In genomic region chr10:17199351-17199804, GRCh38 we compare ENCODE assay signal across 8 cellular contexts. TPM values are rescaled to one million over a fixed set of nuclear protein-coding genes. Genes with fewer than 3 reads are reported as not detected.
A peak's percentile ranks its signal among the peaks of the same experiment; 100 is the strongest.
DNase-seq lines count a peak whose midpoint lies in the region; ATAC-seq and TF ChIP-seq lines count a peak whose summit lies in the region.

No MANE protein-coding gene starts in this region.

- H3K9me3 ChIP-seq in IMR-90 (ENCODE audit: control insufficient read depth, insufficient read depth, low read length) = no peaks in the 10 kb centered on the region

- peak overlapping the region; percentile 90 for H3K23ac ChIP-seq in IMR-90 (ENCODE audit: low read depth, low read length)

- peak overlapping the region; percentile 57 for H2AK9ac ChIP-seq in IMR-90 (replicated peaks; ENCODE audit: low read depth, low read length, poor library complexity)

- intact Hi-C loops in IMR-90 (cut with micrococcal nuclease) (no loop called here), lower leg skin (cut with DNase I; ENCODE audit: low total_unique reads) (no loop called here)

- H3K36me3 ChIP-seq in BJ (ENCODE audit: control insufficient read depth, insufficient read depth, low read length) (no peaks in the 10 kb centered on the region), IMR-90 (ENCODE audit: control insufficient read depth, insufficient read depth, low read length) (no peaks in the 10 kb centered on the region)

- peaks cover 21% of the 10 kb centered on the region for H3K36me3 Mint-ChIP-seq in central memory CD8-positive, alpha-beta T cell (ENCODE audit: insufficient read depth)

- peak overlapping the region; percentile 55 to 85 for H4K8ac ChIP-seq in IMR-90 (ENCODE audit: low read depth in 2 of 2, low read length in 2 of 2)

- peak overlapping the region; percentile 21 for H2BK15ac ChIP-seq in IMR-90 (ENCODE audit: low read depth, low read length)

- H3K27ac ChIP-seq in IMR-90 (ENCODE audit: insufficient read depth, low read length) = peak overlapping the region; percentile 89

- CTCF ChIA-PET in BJ (lab: Yijun Ruan, JAX) (interaction anchor here (1.2 to 1.9 kb wide), 6 partner anchors 9 to 206 kb away, joined by 3 to 5 read pairs (median 4); partner anchors contain the start of gene VIM), IMR-90 (lab: Yijun Ruan, JAX) (interaction anchor here (0.6 to 1.7 kb wide), 3 partner anchors 20 to 346 kb away, joined by 3 to 8 read pairs (median 5); no protein-coding TSS in a partner anchor)

- peak overlapping the region; percentile 81 for H3K9ac ChIP-seq in IMR-90 (ENCODE audit: low read depth, low read length)

- peak overlapping the region; percentile 80 for H3K56ac ChIP-seq in IMR-90 (ENCODE audit: extremely low read depth, insufficient read depth, low read length)

- TF ChIP-seq RAD21 in IMR-90 (IDR thresholded peaks at IDR 0.05; ENCODE audit: low read length) = no peak

- dilution Hi-C loops in IMR-90 (cut with HindIII; ENCODE audit: low sequenced_read_pairs, unreplicated experiment) = no loop called here

- peak overlapping the region; percentile 77 for H3K27ac Mint-ChIP-seq in central memory CD8-positive, alpha-beta T cell (ENCODE audit: low read depth)

- BruUV-seq in IMR-90 (replicated peaks; lab: Mats Ljungman, UMichigan) = no TSS peak

- no peaks in the 10 kb centered on the region for H3K9me3 Mint-ChIP-seq in central memory CD8-positive, alpha-beta T cell

- no peak for TF ChIP-seq CTCF in BJ (IDR thresholded peaks at IDR 0.05; ENCODE audit: insufficient read depth, low read depth, low read length)
- no peak for TF ChIP-seq CTCF in IMR-90 (conservative IDR thresholded peaks at IDR 0.05; ENCODE audit: low read depth, low read length)
- TF ChIP-seq CTCF in lower leg skin (IDR thresholded peaks at IDR 0.05) = no peak

- H3K79me1 ChIP-seq in IMR-90 (ENCODE audit: low read depth in 1 of 2, low read length in 2 of 2) = peaks cover 13 to 42% of the 10 kb centered on the region in 2 experiments

- H4K91ac ChIP-seq in IMR-90 (ENCODE audit: insufficient read depth, low read depth, low read length) = peak overlapping the region; percentile 85

- peak overlapping the region; percentile 90 for H2AFZ ChIP-seq in IMR-90 (replicated peaks; ENCODE audit: low read length, poor library complexity)

- H3K27me3 Mint-ChIP-seq in central memory CD8-positive, alpha-beta T cell = no peaks in the 10 kb centered on the region

- H3K27me3 ChIP-seq in BJ (ENCODE audit: control insufficient read depth, insufficient read depth, low read length) (no peaks in the 10 kb centered on the region), IMR-90 (ENCODE audit: control insufficient read depth, insufficient read depth, low read length) (no peaks in the 10 kb centered on the region)

- no peak for TF ChIP-seq POLR2A in IMR-90 (IDR thresholded peaks at IDR 0.05; ENCODE audit: low read depth, low read length)
- TF ChIP-seq POLR2A in lower leg skin (IDR thresholded peaks at IDR 0.05) = no peak

- peak overlapping the region; percentile 95 for H2BK20ac ChIP-seq in IMR-90 (ENCODE audit: low read depth, low read length)

- H2BK5ac ChIP-seq in IMR-90 (ENCODE audit: low read depth, low read length, poor library complexity, severe bottlenecking) = peak overlapping the region; percentile 95

- H3K4me3 ChIP-seq in BJ (ENCODE audit: low read depth, low read length) = peak overlapping the region; percentile 71
- peak overlapping the region; percentile 33; the same call in 1 of the 2 replicates for H3K4me3 ChIP-seq in IMR-90 (ENCODE audit: insufficient read depth, low read depth, low read length)
- no peak overlapping the region for H3K4me3 ChIP-seq in lower leg skin (ENCODE audit: low read depth, poor library complexity, severe bottlenecking)

- POLR2A ChIA-PET in BJ (lab: Charles Lee) (no interaction called here), IMR-90 (lab: Charles Lee; ENCODE audit: unreplicated experiment) (no interaction called here)

- peak overlapping the region; percentile 4 for H3K4me3 Mint-ChIP-seq in central memory CD8-positive, alpha-beta T cell

- peak overlapping the region; percentile 62; the same call in 1 of the 2 replicates for H2AK5ac ChIP-seq in IMR-90 (ENCODE audit: low read depth, low read length)

- peak overlapping the region; percentile 94 for H2BK120ac ChIP-seq in IMR-90 (ENCODE audit: low read depth, low read length)

- peak overlapping the region; percentile 99 for H3K18ac ChIP-seq in IMR-90 (ENCODE audit: low read depth, low read length)

- in situ Hi-C loops in IMR-90 (cut with MboI; ENCODE audit: low sequenced_read_pairs) = no loop called here

- ATAC-seq in IMR-90 (ENCODE audit: low read depth) (no peak), HG03135 (IDR thresholded peaks at IDR 0.05; ENCODE audit: unreplicated experiment) (no peak), GM21423 (IDR thresholded peaks at IDR 0.05; ENCODE audit: unreplicated experiment) (no peak)
- ATAC-seq in central memory CD8-positive, alpha-beta T cell (replicated peaks; ENCODE audit: extremely low read depth, poor library complexity, severe bottlenecking) = no peak

- DNase-seq in BJ (ENCODE audit: low read depth) (no peak), IMR-90 (peak; percentile 70), myocyte (ENCODE audit: low read depth) (peak; percentile 59), iPS-NIHi7 (ENCODE audit: extremely low spot score) (no peak), lower leg skin (ENCODE audit: low spot score in 2 of 2) (no peak)
- DNase-seq in central memory CD8-positive, alpha-beta T cell (ENCODE audit: low spot score in 2 of 2) = no peak

- peak overlapping the region; percentile 89 for H3K4me2 ChIP-seq in IMR-90 (ENCODE audit: low read depth, low read length)

- H4K5ac ChIP-seq in IMR-90 (ENCODE audit: low read depth, low read length) = peak overlapping the region; percentile 83

- no peaks in the 10 kb centered on the region for H4K20me1 ChIP-seq in IMR-90 (ENCODE audit: insufficient read depth, low read length)

- peak overlapping the region; percentile 77 for H3K14ac ChIP-seq in IMR-90 (replicated peaks; ENCODE audit: low read depth, low read length)

- H3K4ac ChIP-seq in IMR-90 (ENCODE audit: low read depth, low read length) = peak overlapping the region; percentile 94

- H3K4me1 ChIP-seq in IMR-90 (ENCODE audit: control insufficient read depth, insufficient read depth, low read length) = peaks cover 6% of the 10 kb centered on the region; the same call in 1 of the 2 replicates

- H3K4me1 Mint-ChIP-seq in central memory CD8-positive, alpha-beta T cell = peaks cover 31% of the 10 kb centered on the region

- H3K9me1 ChIP-seq in IMR-90 (ENCODE audit: insufficient read depth, low read length) = no peaks in the 10 kb centered on the region

- WGBS in IMR-90 (ENCODE audit: extremely low coverage in 2 of 2, insufficient read length in 1 of 2), 2 experiments = 19% methylated on average over 4 of the region's 9 CpGs; no CpG with 5 or more reads in 1 of the 2 experiments
- 29 to 36% methylated on average over 9 of the region's 9 CpGs for WGBS in lower leg skin, 2 donors

TF ChIP-seq in IMR-90, 13 proteins besides CTCF, POLR2A, EP300 and RAD21:
- TF ChIP-seq FOS (IDR thresholded peaks at IDR 0.05; ENCODE audit: low read depth, low read length) = no peak
- TF ChIP-seq CEBPB (IDR thresholded peaks at IDR 0.05; ENCODE audit: low read depth, low read length) = peak; percentile 86
- 0 out of 2 replicates have a peak, but pooled peaks have one; percentile 1 for TF ChIP-seq SMC3 (IDR thresholded peaks at IDR 0.05; ENCODE audit: low read depth, low read length)
- no peak for TF ChIP-seq ELK1 (IDR thresholded peaks at IDR 0.05; ENCODE audit: borderline replicate concordance, low read depth, low read length)
TF ChIP-seq in IMR-90: peak in this region for 2.

RNA-seq across cellular contexts. Expression of gene TRDMT1, which starts 2.1 kb away (rescaled TPM):
- 2.4 and 4.2 TPM in 2 replicates for polyA plus RNA-seq in BJ (2011; rRNA removed)
- polyA minus RNA-seq in BJ (2011; rRNA and poly(A)+ RNA removed) = 3.0 and 4.0 TPM in 2 replicates
- total RNA-seq in IMR-90 (2012; rRNA removed) = 4.7 and 6.7 TPM in 2 replicates
- polyA plus RNA-seq in IMR-90 (2012; rRNA removed) = 2.1 and 2.2 TPM in 2 replicates
- 0.90 and 4.7 TPM in 2 replicates for polyA plus RNA-seq in IMR-90 (2012; cell fraction: cytosol; rRNA removed)
- 0.49 and 4.0 TPM in 2 replicates for polyA plus RNA-seq in IMR-90 (2012; cell fraction: nucleus; rRNA removed; ENCODE audit: low replicate concordance)
- total RNA-seq in myocyte = 2.6 and 5.4 TPM in 2 replicates
- polyA plus RNA-seq in myocyte (2012) = 2.1 TPM
- total RNA-seq in lower leg skin = 1 to 10 TPM; 3.9 to 4.5 (median 4.1) TPM

RNA-seq across cellular contexts. Expression of gene VIM, which starts 28.7 kb away (rescaled TPM):
- 3,965 and 5,431 TPM in 2 replicates for polyA plus RNA-seq in BJ (2011; rRNA removed)
- polyA minus RNA-seq in BJ (2011; rRNA and poly(A)+ RNA removed) = 2,786 and 3,002 TPM in 2 replicates
- total RNA-seq in IMR-90 (2012; rRNA removed) = 6,409 and 6,735 TPM in 2 replicates
- polyA plus RNA-seq in IMR-90 (2012; rRNA removed) = 4,502 and 5,313 TPM in 2 replicates
- polyA plus RNA-seq in IMR-90 (2012; cell fraction: cytosol; rRNA removed) = 3,296 and 6,454 TPM in 2 replicates
- polyA plus RNA-seq in IMR-90 (2012; cell fraction: nucleus; rRNA removed; ENCODE audit: low replicate concordance) = 3,181 and 7,305 TPM in 2 replicates
- 1,826 and 1,896 TPM in 2 replicates for total RNA-seq in myocyte
- polyA plus RNA-seq in myocyte (2012) = 2,428 TPM
- total RNA-seq in lower leg skin = 1,000 to 10,000 TPM in 3 of 4 donors, 100 to 1,000 TPM in 1; 891 to 2,288 (median 1,243) TPM

Comparison
In these comparisons a context has a peak if more than half of its experiments do, and no peak if none do; other contexts are left out.
1. DNase-seq: peak in IMR-90 (single experiment) and myocyte (single experiment); none in BJ (single experiment), central memory CD8-positive, alpha-beta T cell (0 of 2), iPS-NIHi7 (single experiment) and lower leg skin (0 of 2).